8 cellular contexts compared by ENCODE assay signal in the genomic region with DNA sequence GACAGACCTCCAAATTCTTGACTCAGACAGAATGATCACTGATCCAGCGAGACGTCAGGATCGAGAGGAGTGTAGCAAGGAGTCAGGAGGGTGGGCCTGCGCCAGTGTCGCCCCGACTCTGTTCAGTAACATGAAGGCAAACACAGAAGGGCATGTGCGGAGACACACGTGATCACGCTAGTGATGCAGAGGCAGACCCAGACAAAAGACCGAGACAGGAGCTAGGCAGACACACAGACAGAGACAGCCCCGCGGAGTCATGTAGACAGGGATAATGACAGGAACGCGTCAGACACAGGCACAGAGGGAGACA. TPM values are rescaled to one million over a fixed set of nuclear protein-coding genes. Genes with fewer than 3 reads are reported as not detected.
A peak's percentile ranks its signal among the peaks of the same experiment; 100 is the strongest.
DNase-seq lines count a peak whose midpoint lies in the region; ATAC-seq and TF ChIP-seq lines count a peak whose summit lies in the region.

No MANE protein-coding gene starts in this region.

- H3K9ac ChIP-seq in SK-N-MC (ENCODE audit: insufficient read length), result peak overlapping the region; percentile 92

- TF ChIP-seq CTCF in cardiac muscle cell (IDR thresholded peaks at IDR 0.05; ENCODE audit: low read depth, low read length) (no peak), fibroblast of pulmonary artery (IDR thresholded peaks at IDR 0.05; ENCODE audit: low read length, missing control alignments) (no peak), omental fat pad (IDR thresholded peaks at IDR 0.05) (no peak)

- H3K27ac ChIP-seq in cardiac muscle cell, result peak overlapping the region; percentile 94
- H3K27ac ChIP-seq in SK-N-MC, result peak overlapping the region; percentile 92

- H3K9me3 ChIP-seq in cardiac muscle cell (ENCODE audit: low read depth) (no peaks in the 10 kb centered on the region), SK-N-MC (ENCODE audit: low read depth, low read length) (no peaks in the 10 kb centered on the region)

- intact Hi-C loops in left ventricle myocardium superior (cut with micrococcal nuclease), result no loop called here

- H3K4me3 ChIP-seq in cardiac muscle cell (peak overlapping the region; percentile 40), SK-N-MC (peak overlapping the region; percentile 87), fibroblast of pulmonary artery (replicated peaks; ENCODE audit: low read depth, low read length) (peak overlapping the region; percentile 81), skeletal muscle cell (ENCODE audit: low read depth, low read length) (peak overlapping the region; percentile 71)

- H3K36me3 ChIP-seq in cardiac muscle cell (peaks cover 10% of the 10 kb centered on the region), SK-N-MC (ENCODE audit: insufficient read depth, low read length) (peaks cover 29% of the 10 kb centered on the region; the same call in 1 of the 2 replicates)

- ATAC-seq in left ventricle myocardium superior (no peak), omental fat pad (ENCODE audit: low FRiP score) (no peak)

- in situ Hi-C loops in ACHN (cut with HindIII; ENCODE audit: low pct_ligation_motif_present, low pct_unique_long_range_greater_than_20kb, low sequenced_read_pairs), result no loop called here

- H3K27me3 ChIP-seq in cardiac muscle cell, result no peaks in the 10 kb centered on the region

- DNase-seq in cardiac muscle cell (ENCODE audit: low read depth in 1 of 2, low spot score in 1 of 2), result peak in 1 of 2 donors; percentile 52
- no peak for DNase-seq in left ventricle myocardium superior
- no peak for DNase-seq in SK-N-MC (ENCODE audit: low read depth, low spot score)
- DNase-seq in fibroblast of pulmonary artery (ENCODE audit: low read depth), result no peak
- DNase-seq in skeletal muscle cell (ENCODE audit: low read depth), result no peak
- DNase-seq in AML-193 (lab: John Stamatoyannopoulos, UW), result no peak
- no peak for DNase-seq in ACHN
- no peak for DNase-seq in omental fat pad (ENCODE audit: low spot score)

- H3K4me1 ChIP-seq in cardiac muscle cell (ENCODE audit: low read depth), result peaks cover 29% of the 10 kb centered on the region

RNA-seq across cellular contexts. Expression of a gene that starts 7.2 kb away (rescaled TPM):
- 11.1 and 20.8 TPM in 2 replicates for total RNA-seq in cardiac muscle cell
- polyA plus RNA-seq in cardiac muscle cell, result 9.0 and 9.7 TPM in 2 replicates
- 28.1 TPM for total RNA-seq in left ventricle myocardium superior
- total RNA-seq in omental fat pad, result 10 to 100 TPM in 3 of 4 donors, 1 to 10 TPM in 1; 4.8 to 52.8 (median 34.6) TPM

RNA-seq across cellular contexts. Expression of a gene that starts 13.6 kb away (rescaled TPM):
- total RNA-seq in cardiac muscle cell (27.4 and 51.2 TPM in 2 replicates), left ventricle myocardium superior (32.6 TPM), omental fat pad (10 to 100 TPM; 20.2 to 99.9 (median 24.6) TPM)
- polyA plus RNA-seq in cardiac muscle cell, result 31.3 and 66.1 TPM in 2 replicates

RNA-seq across cellular contexts. Expression of a gene that starts 16.1 kb away (rescaled TPM):
- total RNA-seq in cardiac muscle cell, result 107 and 130 TPM in 2 replicates
- polyA plus RNA-seq in cardiac muscle cell, result 158 and 168 TPM in 2 replicates
- 93.2 TPM for total RNA-seq in left ventricle myocardium superior
- total RNA-seq in omental fat pad, result 100 to 1,000 TPM in 1 of 4 donors, 10 to 100 TPM in 3; 61.2 to 209 (median 68.2) TPM

RNA-seq across cellular contexts. Expression of a gene that starts 16.5 kb away (rescaled TPM):
- total RNA-seq in cardiac muscle cell (14.0 and 14.3 TPM in 2 replicates), left ventricle myocardium superior (25.6 TPM), omental fat pad (10 to 100 TPM in 1 of 4 donors, 1 to 10 TPM in 3; 9.0 to 33.5 (median 9.3) TPM)
- 10.7 and 13.7 TPM in 2 replicates for polyA plus RNA-seq in cardiac muscle cell

RNA-seq across cellular contexts. Expression of a gene that starts 47.3 kb away (rescaled TPM):
- 40.2 and 64.7 TPM in 2 replicates for total RNA-seq in cardiac muscle cell
- polyA plus RNA-seq in cardiac muscle cell, result 15.9 and 19.7 TPM in 2 replicates
- total RNA-seq in left ventricle myocardium superior, result 13.1 TPM
- 10 to 100 TPM; 47.0 to 77.6 (median 57.3) TPM for total RNA-seq in omental fat pad
